ENCODE assay signal across 8 cellular contexts in genomic region chr6:106975699-106976032, GRCh38. TPM values are rescaled to one million over a fixed set of nuclear protein-coding genes. Genes with fewer than 3 reads are reported as not detected.
DNase-seq lines count a peak whose midpoint lies in the region; ATAC-seq and TF ChIP-seq lines count a peak whose summit lies in the region.

No MANE protein-coding gene starts in this region.

- WGBS in ovary, 3 donors: 2% methylated on average over 17 of the region's 17 CpGs

- H3K36me3 ChIP-seq in GM06990 (ENCODE audit: control insufficient read depth, insufficient read depth, low read length) (no peaks in the 10 kb centered on the region), endocrine pancreas (ENCODE audit: control insufficient read depth, insufficient read depth, low read length) (no peaks in the 10 kb centered on the region), ovary (no peaks in the 10 kb centered on the region)

- no peak for TF ChIP-seq POLR2A in ovary (IDR thresholded peaks at IDR 0.05)

- peaks cover 4% of the 10 kb centered on the region for H3K4me1 ChIP-seq in endocrine pancreas (ENCODE audit: control insufficient read depth, insufficient read depth, low read length)
- H3K4me1 ChIP-seq in ovary (ENCODE audit: insufficient read depth): peaks cover 2% of the 10 kb centered on the region

- no peak for TF ChIP-seq EP300 in ovary (IDR thresholded peaks at IDR 0.05)

- no peak overlapping the region for H3K27ac ChIP-seq in ovary

- no peaks in the 10 kb centered on the region for H3K9me3 ChIP-seq in endocrine pancreas (ENCODE audit: control insufficient read depth, low read length)
- H3K9me3 ChIP-seq in ovary: no peaks in the 10 kb centered on the region

- no peak for TF ChIP-seq CTCF in GM06990 (IDR thresholded peaks at IDR 0.05; ENCODE audit: insufficient read depth, low read length, poor library complexity, severe bottlenecking)
- TF ChIP-seq CTCF in ovary (IDR thresholded peaks at IDR 0.05): no peak

- DNase-seq in GM06990 (ENCODE audit: extremely low read depth, insufficient read length) (no peak), NCI-H69 (lab: John Stamatoyannopoulos, UW) (peak; percentile 57), ovary (no peak), ureter (ENCODE audit: low spot score) (no peak)
- DNase-seq in effector CD8-positive, alpha-beta T cell (lab: John Stamatoyannopoulos, UW): no peak

- H3K27me3 ChIP-seq in GM06990 (replicated peaks; ENCODE audit: control insufficient read depth, insufficient read depth, low read length) (no peaks in the 10 kb centered on the region; the same call in none of the 2 replicates), endocrine pancreas (ENCODE audit: control insufficient read depth, insufficient read depth, low read length) (no peaks in the 10 kb centered on the region), ovary (no peaks in the 10 kb centered on the region)

- H3K4me3 ChIP-seq in GM06990 (replicated peaks; ENCODE audit: low read depth, low read length) (peak overlapping the region; percentile 67), endocrine pancreas (ENCODE audit: control insufficient read depth, insufficient read depth, low read length) (peak overlapping the region; percentile 44), ovary (peak overlapping the region; percentile 47)

- H3K9ac ChIP-seq in endocrine pancreas (ENCODE audit: control insufficient read depth, insufficient read depth, low read length): no peak overlapping the region

- intact Hi-C loops in ovary (cut with DNase I): no loop called here

- ATAC-seq in HG03457 (IDR thresholded peaks at IDR 0.05; ENCODE audit: unreplicated experiment) (no peak), GM18517 (IDR thresholded peaks at IDR 0.05; ENCODE audit: unreplicated experiment) (no peak)

RNA-seq across cellular contexts. Expression of gene CD24, which starts 1.1 kb away (rescaled TPM):
- total RNA-seq in ovary (100 to 1,000 TPM in 1 of 7 donors, 10 to 100 TPM in 3, 1 to 10 TPM in 1, under 1 TPM in 2; 0.20 to 139 (median 12.9) TPM), ureter (253 TPM)
- 1 to 10 TPM in 1 of 2 donors, under 1 TPM in 1; 0.86 to 8.0 TPM for polyA plus RNA-seq in ovary

RNA-seq across cellular contexts. Expression of gene MTRES1, which starts 52.3 kb away (rescaled TPM):
- total RNA-seq in ovary: 10 to 100 TPM in 5 of 7 donors, 1 to 10 TPM in 2; 5.6 to 21.7 (median 17.1) TPM
- 10 to 100 TPM; 15.8 to 33.1 TPM for polyA plus RNA-seq in ovary
- 23.9 TPM for total RNA-seq in ureter
